In the genomic region with DNA sequence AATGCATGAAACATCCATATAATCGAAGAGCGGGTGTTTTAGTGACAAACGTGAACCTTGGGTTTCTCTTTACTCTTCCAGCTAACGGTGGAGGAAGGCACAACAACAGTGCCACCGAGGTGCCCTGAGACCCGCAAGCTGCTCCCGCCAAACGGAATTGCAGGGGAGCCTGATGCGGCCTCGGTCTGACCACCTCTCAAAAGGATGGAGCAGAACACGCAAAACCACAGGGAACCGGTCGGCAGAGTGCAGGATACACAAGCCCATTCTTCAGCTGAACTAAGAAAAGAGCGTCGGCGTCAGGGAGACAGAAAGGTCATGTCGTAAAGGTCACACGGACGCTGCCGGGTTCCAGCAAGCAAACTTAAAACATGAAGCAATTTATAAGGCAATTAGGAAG, we compare ENCODE assay signal across 22 cellular contexts.
DNase-seq lines count a peak whose midpoint lies in the region; ATAC-seq, FAIRE-seq and TF ChIP-seq lines count a peak whose summit lies in the region.
"Had no signal": no experiment of that assay in that cellular context is flagged by ENCODE, and none has a peak within 500 bp of the region (broad histone marks: within the 10 kb centered on the region; RNA-seq: fewer than 3 reads in every experiment).

No MANE protein-coding gene starts in this region.

- no peak for FAIRE-seq in HepG2 (lab: Jason Lieb, UNC)
- FAIRE-seq: G401.6, K562 had no signal

- DNase-seq in activated CD8-positive, alpha-beta memory T cell treated with anti-CD3 and anti-CD28 coated beads, Interleukin-2, amount 50 U/mL, for 4 hours: peak; percentile 9
- no peak for DNase-seq in activated CD8-positive, alpha-beta memory T cell treated with anti-CD3 and anti-CD28 coated beads, Interleukin-2, amount 50 U/mL, for 48 hours
- DNase-seq in right lobe of liver: peak in 2 of 3 donors; percentile 27 to 41
- no peak for DNase-seq in HepG2 (ENCODE audit: low spot score)
- DNase-seq in ovary: peak in 3 of 5 donors; percentile 9 to 17 (median 14)
- no peak for DNase-seq in A172 (ENCODE audit: low spot score)
- no peak for DNase-seq in Karpas-422
- DNase-seq: CD8-positive, alpha-beta T cell; DMS79; MV-4-11; NCI-H1417; NCI-H187 treated with DMSO at 0.1 percent for 48 hours; NCI-H2171 treated with DMSO at 0.1 percent for 48 hours; NCI-H510A; NCI-H774; PC-3 had no signal

- no peak overlapping the region for H3K4me3 ChIP-seq in right lobe of liver
- no peak overlapping the region for H3K4me3 ChIP-seq in HepG2 (replicated peaks in 1 of 3; ENCODE audit: insufficient read depth in 1 of 3, low read depth in 2 of 3, low read length in 3 of 3)
- no peak overlapping the region for H3K4me3 ChIP-seq in ovary
- H3K4me3 ChIP-seq in Karpas-422 (ENCODE audit: low read length): no peak overlapping the region
- H3K4me3 ChIP-seq: BLaER1, K562 had no signal

- H2AFZ ChIP-seq in HepG2 (ENCODE audit: low read length) (no peak overlapping the region), Karpas-422 (ENCODE audit: low read length) (no peak overlapping the region)

- H3K36me3 ChIP-seq in right lobe of liver: no peaks in the 10 kb centered on the region
- H3K36me3 ChIP-seq in HepG2 (replicated peaks in 1 of 2; ENCODE audit: control insufficient read depth in 1 of 2, insufficient read depth in 2 of 2, low read length in 2 of 2): peaks cover 6 to 27% of the 10 kb centered on the region in 2 experiments
- no peaks in the 10 kb centered on the region for H3K36me3 ChIP-seq in ovary
- H3K36me3 ChIP-seq in Karpas-422 (ENCODE audit: insufficient read depth, low read length): peaks cover 32% of the 10 kb centered on the region

- in situ Hi-C loops in HepG2 (cut with HindIII; ENCODE audit: extremely low pct_ligation_motif_present, low pct_unique_long_range_greater_than_20kb): no loop called here

- TF ChIP-seq CTCF in right lobe of liver (IDR thresholded peaks at IDR 0.05) (no peak), HepG2 (CRISPR knock-in tag; IDR thresholded peaks at IDR 0.05) (no peak), ovary (IDR thresholded peaks at IDR 0.05) (no peak)

- intact Hi-C loops in right lobe of liver (cut with DNase I) (no loop called here), HepG2 (cut with micrococcal nuclease; ENCODE audit: unreplicated experiment) (no loop called here), ovary (cut with DNase I) (no loop called here)

- TF ChIP-seq EP300 in HepG2 (IDR thresholded peaks at IDR 0.05; ENCODE audit: low read depth in 2 of 2, low read length in 2 of 2): no peak
- no peak for TF ChIP-seq EP300 in HepG2 (CRISPR knock-in tag; IDR thresholded peaks at IDR 0.05; ENCODE audit: borderline replicate concordance)
- TF ChIP-seq EP300 in ovary (IDR thresholded peaks at IDR 0.05): no peak

- H4K20me1 ChIP-seq in HepG2 (ENCODE audit: insufficient read depth, low read length) (no peaks in the 10 kb centered on the region), Karpas-422 (ENCODE audit: insufficient read depth, low read depth, low read length) (no peaks in the 10 kb centered on the region)
- H4K20me1 ChIP-seq: BLaER1 had no signal

- no peaks in the 10 kb centered on the region for H3K79me2 ChIP-seq in HepG2 (ENCODE audit: insufficient read depth, low read length)
- H3K79me2 ChIP-seq in Karpas-422 (ENCODE audit: low read length): no peaks in the 10 kb centered on the region

- CTCF ChIA-PET in HepG2 (lab: Yijun Ruan, JAX; ENCODE audit: low intra/inter-chr PET ratio, low total read pairs): no interaction called here

- TF ChIP-seq RAD21 in HepG2 (CRISPR knock-in tag; IDR thresholded peaks at IDR 0.05): no peak

- H3K4me2 ChIP-seq in HepG2 (ENCODE audit: low read depth, low read length): no peak overlapping the region
- no peak overlapping the region for H3K4me2 ChIP-seq in Karpas-422 (ENCODE audit: low read depth, low read length, poor library complexity, severe bottlenecking)
- H3K4me2 ChIP-seq: BLaER1 had no signal

- H3K27ac ChIP-seq in right lobe of liver (no peak overlapping the region), HepG2 (ENCODE audit: extremely low read length, insufficient read depth, low read length) (no peak overlapping the region), ovary (no peak overlapping the region), Karpas-422 (ENCODE audit: low read length) (no peak overlapping the region)
- H3K27ac ChIP-seq: 22Rv1, BLaER1, RWPE1 had no signal

- H3K9me3 ChIP-seq in right lobe of liver: no peaks in the 10 kb centered on the region
- H3K9me3 ChIP-seq in HepG2 (ENCODE audit: low read length): peaks cover 17% of the 10 kb centered on the region
- H3K9me3 ChIP-seq in ovary: peaks cover 2 to 8% of the 10 kb centered on the region in 2 donors
- H3K9me3 ChIP-seq in Karpas-422 (ENCODE audit: low read length): peaks cover 51% of the 10 kb centered on the region

- H3K9ac ChIP-seq in HepG2 (ENCODE audit: insufficient read depth, low read depth, low read length) (no peak overlapping the region), Karpas-422 (ENCODE audit: low read length) (no peak overlapping the region)
- H3K9ac ChIP-seq: BLaER1 had no signal

- no peak for TF ChIP-seq POLR2A in right lobe of liver (IDR thresholded peaks at IDR 0.05)
- no peak for TF ChIP-seq POLR2A in HepG2 (IDR thresholded peaks at IDR 0.05; ENCODE audit: insufficient read depth in 1 of 2, low read depth in 2 of 2, low read length in 2 of 2)
- TF ChIP-seq POLR2A in ovary (IDR thresholded peaks at IDR 0.05): no peak

- POLR2A ChIA-PET in HepG2 (lab: Yijun Ruan, JAX): no interaction called here

- H3K9me2 ChIP-seq in Karpas-422 (replicated peaks; ENCODE audit: insufficient read depth, low read length): no peaks in the 10 kb centered on the region

- H3K27me3 ChIP-seq in right lobe of liver (no peaks in the 10 kb centered on the region), HepG2 (ENCODE audit: control insufficient read depth in 1 of 2, insufficient read depth in 2 of 2, low read length in 2 of 2) (no peaks in the 10 kb centered on the region), ovary (no peaks in the 10 kb centered on the region), Karpas-422 (ENCODE audit: low read length) (no peaks in the 10 kb centered on the region)
- H3K27me3 ChIP-seq: BLaER1 had no signal

- no peak for ATAC-seq in right lobe of liver
- ATAC-seq in HepG2: no peak
- no peak for ATAC-seq in GM19324 (IDR thresholded peaks at IDR 0.05; ENCODE audit: low FRiP score, unreplicated experiment)
- ATAC-seq: CD8-positive, alpha-beta T cell; K562; PC-3 had no signal

- BruUV-seq in HepG2 (replicated peaks; lab: Mats Ljungman, UMichigan): no TSS peak

- 91% methylated on average over 14 of the region's 20 CpGs for WGBS in right lobe of liver (ENCODE audit: insufficient coverage, low coverage, low lambda C conversion rate, missing lambda C conversion rate)
- 98% methylated on average over 20 of the region's 20 CpGs for WGBS in HepG2 (ENCODE audit: low lambda C conversion rate)
- 94 to 97% (median 96%) methylated on average over 20 of the region's 20 CpGs for WGBS in ovary, 3 donors

- H3K4me1 ChIP-seq in right lobe of liver (no peaks in the 10 kb centered on the region), HepG2 (ENCODE audit: insufficient read depth, low read length) (no peaks in the 10 kb centered on the region), ovary (ENCODE audit: insufficient read depth) (no peaks in the 10 kb centered on the region), Karpas-422 (ENCODE audit: low read length) (no peaks in the 10 kb centered on the region)
- H3K4me1 ChIP-seq: BLaER1 had no signal

TF ChIP-seq in HepG2, 621 proteins besides CTCF, POLR2A, EP300 and RAD21:
- TF ChIP-seq, protein P1, sequence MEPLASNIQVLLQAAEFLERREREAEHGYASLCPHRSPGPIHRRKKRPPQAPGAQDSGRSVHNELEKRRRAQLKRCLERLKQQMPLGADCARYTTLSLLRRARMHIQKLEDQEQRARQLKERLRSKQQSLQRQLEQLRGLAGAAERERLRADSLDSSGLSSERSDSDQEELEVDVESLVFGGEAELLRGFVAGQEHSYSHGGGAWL (CRISPR knock-in tag; IDR thresholded peaks at IDR 0.05): no peak
TF ChIP-seq in HepG2: peak in this region for 0.

Comparison
In these comparisons a context has a peak if more than half of its experiments do, and no peak if none do; other contexts are left out.
1. DNase-seq: peak in activated CD8-positive, alpha-beta memory T cell treated with anti-CD3 and anti-CD28 coated beads, Interleukin-2, amount 50 U/mL, for 4 hours (single experiment), right lobe of liver (2 of 3) and ovary (3 of 5); none in activated CD8-positive, alpha-beta memory T cell treated with anti-CD3 and anti-CD28 coated beads, Interleukin-2, amount 50 U/mL, for 48 hours (single experiment), HepG2 (single experiment), A172 (single experiment) and Karpas-422 (single experiment).